Comparison of ENCODE assay signal across 8 cellular contexts in the genomic region with DNA sequence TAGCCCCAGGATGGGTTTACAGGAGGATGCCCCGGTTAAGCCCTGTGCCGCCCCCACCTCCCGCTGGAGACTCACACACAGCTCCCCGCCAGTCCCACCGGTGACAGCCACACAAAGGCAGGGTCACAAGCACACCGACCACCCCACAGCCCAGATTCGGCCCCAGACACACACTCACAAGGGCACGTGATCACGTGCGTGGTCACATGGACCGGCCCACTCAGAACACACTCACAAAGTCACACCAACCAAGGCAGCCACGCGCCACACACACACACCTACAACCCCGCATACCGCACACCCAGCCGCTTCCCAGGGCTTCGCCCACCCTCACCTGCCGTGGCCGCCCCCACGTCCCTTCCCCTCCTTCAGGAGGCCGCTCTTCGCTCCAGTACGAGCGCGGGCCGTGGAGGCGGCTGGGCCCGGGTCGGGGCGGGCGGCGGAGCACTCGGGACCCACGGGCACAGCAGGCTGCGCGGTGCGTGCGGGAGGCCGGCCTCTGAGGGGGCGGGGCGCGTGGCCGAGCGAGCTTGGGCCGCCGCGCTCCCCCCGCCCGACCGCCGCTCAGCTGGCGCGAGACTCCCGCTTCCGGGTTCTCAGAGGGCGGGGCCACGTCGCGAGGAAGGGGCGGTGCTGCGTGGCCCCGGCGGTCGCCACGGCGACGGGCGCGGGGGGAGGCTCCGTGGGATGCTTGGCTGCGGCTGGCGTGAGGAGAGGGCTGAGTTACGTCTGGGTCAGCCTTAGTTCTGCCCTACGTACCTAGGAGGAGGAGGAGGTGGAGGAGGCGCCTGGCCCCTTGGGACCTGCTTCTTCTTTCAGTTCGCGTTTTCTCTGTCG. TPM values are rescaled to one million over a fixed set of nuclear protein-coding genes. Genes with fewer than 3 reads are reported as not detected.
DNase-seq lines count a peak whose midpoint lies in the region; TF ChIP-seq lines count a peak whose summit lies in the region.

A gene with protein sequence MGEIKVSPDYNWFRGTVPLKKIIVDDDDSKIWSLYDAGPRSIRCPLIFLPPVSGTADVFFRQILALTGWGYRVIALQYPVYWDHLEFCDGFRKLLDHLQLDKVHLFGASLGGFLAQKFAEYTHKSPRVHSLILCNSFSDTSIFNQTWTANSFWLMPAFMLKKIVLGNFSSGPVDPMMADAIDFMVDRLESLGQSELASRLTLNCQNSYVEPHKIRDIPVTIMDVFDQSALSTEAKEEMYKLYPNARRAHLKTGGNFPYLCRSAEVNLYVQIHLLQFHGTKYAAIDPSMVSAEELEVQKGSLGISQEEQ (minus strand): TSS at position 584 of the 837 bp plus-strand sequence. CDS start 6,345 bp downstream, outside the sequence.

- H3K4me3 ChIP-seq in HFF-Myc (replicated peaks; ENCODE audit: low read depth, low read length) (peak within 1 kb of the TSS; percentile 90), SJSA1 (peak within 1 kb of the TSS; percentile 94), neuron (ENCODE audit: low read length) (peak within 1 kb of the TSS; percentile 89)

- H3K9me3 ChIP-seq in SJSA1 (replicated peaks) (no peaks in the 10 kb centered on the region), neuron (ENCODE audit: low read length) (no peaks in the 10 kb centered on the region)

- H3K36me3 ChIP-seq in SJSA1 = no peaks in the 10 kb centered on the region
- H3K36me3 ChIP-seq in neuron (ENCODE audit: insufficient read depth, low read length) = peaks cover 8% of the 10 kb centered on the region

- peak within 1 kb of the TSS; percentile 70 for H3K27ac ChIP-seq in SJSA1

- TF ChIP-seq CTCF in HFF-Myc (IDR thresholded peaks at IDR 0.05; ENCODE audit: low read depth, low read length, missing control alignments) = no peak

- H3K27me3 ChIP-seq in SJSA1 (replicated peaks) (no peaks in the 10 kb centered on the region), neuron (ENCODE audit: insufficient read depth, low read length) (no peaks in the 10 kb centered on the region)

- H2AFZ ChIP-seq in neuron (ENCODE audit: low read depth, low read length) = peak within 1 kb of the TSS; percentile 92

- H3K4me1 ChIP-seq in SJSA1 (replicated peaks) = peaks cover 16% of the 10 kb centered on the region
- peaks cover 10% of the 10 kb centered on the region for H3K4me1 ChIP-seq in neuron (ENCODE audit: insufficient read depth, low read length)

- peak; percentile 48 for DNase-seq in GM04503 (ENCODE audit: low read depth)
- DNase-seq in HFF-Myc (ENCODE audit: extremely low read depth, low read depth) = peak; percentile 71
- peak; percentile 87 for DNase-seq in MV-4-11 (lab: John Stamatoyannopoulos, UW)
- DNase-seq in SJSA1 (ENCODE audit: low read depth in 1 of 2, low spot score in 2 of 2) = peak; percentile 94 to 96
- peak; percentile 55 to 86 (median 74) for DNase-seq in activated naive CD4-positive, alpha-beta T cell (lab: John Stamatoyannopoulos, UW)
- DNase-seq in foreskin melanocyte = peak; percentile 87
- peak; percentile 82 for DNase-seq in stromal cell of bone marrow (ENCODE audit: low read depth)

RNA-seq across cellular contexts. Expression of the gene that starts here (rescaled TPM):
- total RNA-seq in SJSA1 (2014; rRNA removed; shearing (Covaris generic)) = 41.8 and 49.0 TPM in 2 replicates

Comparison
In these comparisons a context has a peak if more than half of its experiments do, and no peak if none do; other contexts are left out.
1. Peak in every context shown above with its lines: DNase-seq, H3K4me3 ChIP-seq and H3K27ac ChIP-seq.